ENCODE assay signal across 8 cellular contexts in the genomic region with DNA sequence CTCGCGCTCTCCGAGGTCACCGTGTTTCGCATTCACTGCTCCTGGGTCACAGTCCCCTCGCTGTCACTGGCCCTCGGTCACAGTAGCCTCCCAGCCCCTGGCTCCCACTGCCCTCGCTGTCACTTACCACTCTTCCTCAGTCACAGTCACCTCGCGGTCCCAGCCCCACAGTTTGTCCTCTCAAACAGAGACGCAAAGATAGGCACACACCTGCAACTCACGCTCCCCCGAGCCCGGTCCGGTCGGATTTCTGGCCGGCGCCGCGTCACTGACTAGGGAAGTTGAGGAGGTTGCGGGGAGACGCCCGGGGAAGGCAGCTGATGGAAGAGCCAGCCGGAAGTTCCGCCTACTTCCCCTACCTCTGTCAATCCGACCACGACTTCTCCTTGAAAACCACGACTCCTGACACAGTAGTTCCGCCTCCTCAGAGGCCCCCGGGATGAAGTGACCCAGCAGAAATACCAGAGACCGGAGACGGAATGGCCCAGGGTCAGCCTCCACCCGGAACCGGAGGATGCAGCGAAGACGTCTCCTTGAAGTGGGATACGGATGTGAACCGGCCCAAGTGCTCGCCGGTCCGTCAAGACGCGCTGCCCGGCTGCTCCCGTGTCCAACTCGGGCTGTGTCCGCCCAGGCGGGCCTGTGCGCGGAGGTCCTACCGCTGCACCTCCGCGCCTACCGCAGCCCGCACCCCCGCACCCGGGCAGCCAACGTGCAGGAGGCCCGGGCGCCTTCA. TPM values are rescaled to one million over a fixed set of nuclear protein-coding genes. Genes with fewer than 3 reads are reported as not detected.
DNase-seq lines count a peak whose midpoint lies in the region; ATAC-seq and TF ChIP-seq lines count a peak whose summit lies in the region.

Gene PCYT1A (minus strand): TSS at position 322 of the 736 bp plus-strand sequence. CDS start 17,195 bp downstream, outside the sequence.

- H3K27me3 ChIP-seq in esophagus (ENCODE audit: control insufficient read depth in 1 of 2, insufficient read depth in 2 of 2, low read length in 2 of 2) (no peaks in the 10 kb centered on the region), mucosa of rectum (ENCODE audit: control insufficient read depth in 2 of 2, insufficient read depth in 2 of 2, low read length in 2 of 2) (no peaks in the 10 kb centered on the region)

- ATAC-seq in GM21576 (IDR thresholded peaks at IDR 0.05; ENCODE audit: unreplicated experiment): peak; percentile 69
- ATAC-seq in activated T-cell treated with anti-CD3 and anti-CD28 coated beads, Interleukin-2, amount 50 U/mL, for 4 hours: peak; percentile 91 to 94

- H3K4me1 ChIP-seq in esophagus (ENCODE audit: control insufficient read depth in 2 of 2, insufficient read depth in 2 of 2, low read length in 1 of 2) (peaks cover 0 to 3% of the 10 kb centered on the region in 2 donors), mucosa of rectum (ENCODE audit: control insufficient read depth in 2 of 2, insufficient read depth in 2 of 2, low read length in 2 of 2) (peaks cover 0 to 11% of the 10 kb centered on the region in 2 donors)

- no peaks in the 10 kb centered on the region for H3K36me3 ChIP-seq in esophagus (ENCODE audit: control insufficient read depth in 2 of 2, insufficient read depth in 2 of 2, low read length in 1 of 2)
- no peaks in the 10 kb centered on the region for H3K36me3 ChIP-seq in mucosa of rectum (ENCODE audit: control insufficient read depth in 2 of 2, insufficient read depth in 2 of 2, low read length in 2 of 2)

- peak within 1 kb of the TSS; percentile 98 for H3K9ac ChIP-seq in mucosa of rectum (ENCODE audit: low read depth in 1 of 2, low read length in 2 of 2)

- H3K4me3 Mint-ChIP-seq in activated T-cell treated with anti-CD3 and anti-CD28 coated beads, Interleukin-2, amount 50 U/mL, for 4 hours: peak within 1 kb of the TSS; percentile 99

- WGBS in esophagus, 2 donors: 1% methylated on average over 60 of the region's 60 CpGs

- DNase-seq in DMS 273 (lab: John Stamatoyannopoulos, UW; ENCODE audit: unreplicated experiment): peak; percentile 98
- DNase-seq in Jurkat, Clone E6-1 (ENCODE audit: low read depth, low spot score): peak; percentile 83
- DNase-seq in activated T-cell treated with anti-CD3 and anti-CD28 coated beads, Interleukin-2, amount 50 U/mL, for 4 hours: peak; percentile 57
- DNase-seq in stimulated activated CD8-positive, alpha-beta memory T cell treated with anti-CD3 and anti-CD28 coated beads, Interleukin-4, amount 100 ng/mL, for 4 hours (ENCODE audit: low read depth in 2 of 2, low spot score in 1 of 2): peak; percentile 26 to 53

- H3K4me1 Mint-ChIP-seq in activated T-cell treated with anti-CD3 and anti-CD28 coated beads, Interleukin-2, amount 50 U/mL, for 4 hours (ENCODE audit: low read depth): peaks cover 39% of the 10 kb centered on the region

- H3K4me3 ChIP-seq in Jurkat, Clone E6-1 (ENCODE audit: low read length): peak within 1 kb of the TSS; percentile 95
- H3K4me3 ChIP-seq in esophagus (ENCODE audit: low read depth in 1 of 2, low read length in 2 of 2) (peak within 1 kb of the TSS; percentile 86 to 99), mucosa of rectum (ENCODE audit: low read length in 2 of 2) (peak within 1 kb of the TSS; percentile 75 to 99)

- H3K27ac ChIP-seq in esophagus (ENCODE audit: low read depth in 2 of 2, low read length in 1 of 2): peak within 1 kb of the TSS; percentile 86 to 99
- H3K27ac ChIP-seq in mucosa of rectum (ENCODE audit: low read depth in 2 of 2, low read length in 2 of 2): peak within 1 kb of the TSS; percentile 94 to 97

- no peaks in the 10 kb centered on the region for H3K9me3 Mint-ChIP-seq in activated T-cell treated with anti-CD3 and anti-CD28 coated beads, Interleukin-2, amount 50 U/mL, for 4 hours

- H3K27me3 Mint-ChIP-seq in activated T-cell treated with anti-CD3 and anti-CD28 coated beads, Interleukin-2, amount 50 U/mL, for 4 hours (ENCODE audit: low read depth): no peaks in the 10 kb centered on the region

- no peaks in the 10 kb centered on the region for H3K36me3 Mint-ChIP-seq in activated T-cell treated with anti-CD3 and anti-CD28 coated beads, Interleukin-2, amount 50 U/mL, for 4 hours (ENCODE audit: insufficient read depth)

- H3K9me3 ChIP-seq in esophagus (ENCODE audit: control insufficient read depth in 2 of 2, insufficient read depth in 1 of 2, low read depth in 1 of 2, low read length in 1 of 2): no peaks in the 10 kb centered on the region
- H3K9me3 ChIP-seq in mucosa of rectum (ENCODE audit: control insufficient read depth in 2 of 2, low read length in 2 of 2): no peaks in the 10 kb centered on the region

TF ChIP-seq in PFSK-1, 5 proteins besides CTCF, POLR2A, EP300 and RAD21:
- TF ChIP-seq TAF1 (IDR thresholded peaks at IDR 0.05; ENCODE audit: borderline replicate concordance, insufficient read depth, low read length) (peak; percentile 87; the same call in 1 of the 2 replicates), REST (IDR thresholded peaks at IDR 0.05; ENCODE audit: insufficient read depth in 1 of 2, low read depth in 2 of 2, low read length in 2 of 2) (no peak), FOXP2 (optimal IDR thresholded peaks at IDR 0.05; ENCODE audit: borderline replicate concordance, extremely low read depth, extremely low read length, insufficient read depth) (no peak), POLR2AphosphoS5 (IDR thresholded peaks at IDR 0.05; ENCODE audit: low read depth, low read length) (peak; percentile 81), SIN3A (IDR thresholded peaks at IDR 0.05; ENCODE audit: borderline replicate concordance, insufficient read depth, low read length) (peak; percentile 82; the same call in 1 of the 2 replicates)

RNA-seq across cellular contexts. Expression of gene PCYT1A, which starts in this region (rescaled TPM):
- polyA plus RNA-seq in Jurkat, Clone E6-1 (2012; ENCODE audit: insufficient read depth, insufficient read length): 22.7 TPM
- 20.9 TPM for polyA plus RNA-seq in PFSK-1 (2012; ENCODE audit: insufficient read length, low read depth)
- total RNA-seq in activated T-cell treated with anti-CD3 and anti-CD28 coated beads, Interleukin-2, amount 50 U/mL, for 4 hours: 10 to 100 TPM; 53.5 to 66.9 (median 56.2) TPM
- polyA plus RNA-seq in esophagus: 10 to 100 TPM; 16.9 to 33.0 TPM

Comparison
In these comparisons a context has a peak if more than half of its experiments do, and no peak if none do; other contexts are left out.
1. Peak in every context shown above with its lines: DNase-seq, ATAC-seq, H3K4me3 ChIP-seq and H3K27ac ChIP-seq.
2. DNase-seq: peak in every context shown above with its lines; median percentile 98 in DMS 273; 83 in Jurkat, Clone E6-1; 57 in activated T-cell treated with anti-CD3 and anti-CD28 coated beads, Interleukin-2, amount 50 U/mL, for 4 hours; 40 in stimulated activated CD8-positive, alpha-beta memory T cell treated with anti-CD3 and anti-CD28 coated beads, Interleukin-4, amount 100 ng/mL, for 4 hours.